Comparison of ENCODE assay signal across 2 cellular contexts in genomic region chr19:33301900-33302174, GRCh38.
TF ChIP-seq lines count a peak whose summit lies in the region.

No MANE protein-coding gene starts in this region.

TF ChIP-seq in K562, 482 proteins besides CTCF, POLR2A, EP300 and RAD21 (continued from another document):
- TF ChIP-seq DEAF1 (CRISPR knock-in tag; IDR thresholded peaks at IDR 0.05): no peak
TF ChIP-seq in K562: peak in this region for 0.

TF ChIP-seq in liver, 16 proteins besides CTCF, POLR2A, EP300 and RAD21 (continued from another document):
- TF ChIP-seq MAX (IDR thresholded peaks at IDR 0.05): no peak
